Comparison of ENCODE assay signal across 8 cellular contexts in the genomic region with DNA sequence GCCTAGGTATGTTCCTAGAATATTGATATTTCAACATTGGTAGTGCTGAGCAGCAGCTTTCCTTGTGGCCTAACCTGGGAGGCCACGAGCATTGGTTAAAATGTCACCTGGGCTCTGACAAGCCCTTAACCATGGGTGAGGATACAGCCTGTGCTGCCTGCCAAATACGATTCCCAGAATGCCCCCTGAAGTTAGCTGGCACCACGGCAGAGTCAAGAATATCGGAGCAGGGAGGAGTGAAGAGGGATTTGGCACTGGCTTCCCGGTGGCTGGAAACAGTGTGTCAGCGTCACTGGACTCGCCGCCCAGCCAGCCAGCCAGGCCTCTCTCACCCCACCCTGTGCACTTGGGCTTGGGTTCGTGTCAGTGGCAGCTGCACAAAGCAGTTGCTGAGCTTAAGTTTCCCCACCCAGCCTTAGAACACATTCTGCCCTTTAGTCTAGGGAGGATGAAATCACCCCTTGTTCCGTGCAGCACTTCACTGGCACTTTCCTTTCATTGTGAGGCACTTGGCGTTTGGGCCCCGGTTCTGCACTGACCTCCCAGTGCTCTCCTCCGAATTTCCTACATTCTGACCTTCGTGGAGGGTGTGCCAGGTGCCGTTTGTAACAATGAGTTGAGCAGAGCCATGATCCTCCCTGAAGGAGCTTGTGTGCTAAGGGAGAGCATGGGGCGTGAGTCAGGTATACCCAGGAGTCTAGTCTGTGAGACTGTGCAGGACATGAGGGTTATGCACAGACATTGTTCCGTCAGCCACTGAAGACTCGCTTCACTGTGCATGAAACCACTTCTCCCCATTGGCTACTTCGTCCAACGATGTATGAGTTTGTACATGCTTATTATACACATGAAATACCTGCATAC.
DNase-seq lines count a peak whose midpoint lies in the region; ATAC-seq and TF ChIP-seq lines count a peak whose summit lies in the region.

No MANE protein-coding gene starts in this region.

- TF ChIP-seq EP300 in esophagus muscularis mucosa (IDR thresholded peaks at IDR 0.05): no peak

- no peak for ATAC-seq in natural killer cell
- ATAC-seq in HG03432 (IDR thresholded peaks at IDR 0.05; ENCODE audit: unreplicated experiment): no peak

- H3K4me1 Mint-ChIP-seq in activated naive CD4-positive, alpha-beta T cell treated with anti-CD3 and anti-CD28 coated beads, Interleukin-2, amount 50 U/mL, for 24 hours: peaks cover 96% of the 10 kb centered on the region
- peaks cover 84% of the 10 kb centered on the region in 2 donors for H3K4me1 Mint-ChIP-seq in natural killer cell
- peaks cover 30% of the 10 kb centered on the region for H3K4me1 Mint-ChIP-seq in neural progenitor cell

- H3K79me2 ChIP-seq in neural progenitor cell (ENCODE audit: low read depth): no peaks in the 10 kb centered on the region

- H3K4me1 ChIP-seq in esophagus muscularis mucosa (peaks cover 56 to 71% (median 69%) of the 10 kb centered on the region in 4 donors), neural progenitor cell (no peaks in the 10 kb centered on the region)

- H3K4me3 ChIP-seq in esophagus muscularis mucosa (no peak overlapping the region), neural progenitor cell (no peak overlapping the region)

- peak; percentile 9 for TF ChIP-seq POLR2A in esophagus muscularis mucosa (IDR thresholded peaks at IDR 0.05; ENCODE audit: low read depth)

- no peak overlapping the region for H3K9ac ChIP-seq in neural progenitor cell

- no peak for DNase-seq in activated naive CD4-positive, alpha-beta T cell treated with Interleukin-2 at 50 U/mL for 16 hours
- DNase-seq in esophagus muscularis mucosa (ENCODE audit: extremely low spot score): no peak
- no peak for DNase-seq in natural killer cell
- no peak for DNase-seq in superior temporal gyrus (ENCODE audit: extremely low spot score)
- DNase-seq in neural progenitor cell (ENCODE audit: low spot score): no peak
- DNase-seq in T1000 (lab: John Stamatoyannopoulos, UW): no peak

- intact Hi-C loops in esophagus muscularis mucosa (cut with DNase I) (loop anchor here (5.0 kb wide), 2 partner anchors 151 to 201 kb away; a partner anchor contains a TSS), natural killer cell (cut with micrococcal nuclease) (no loop called here)

- TF ChIP-seq CTCF in esophagus muscularis mucosa (IDR thresholded peaks at IDR 0.05) (no peak), natural killer cell (IDR thresholded peaks at IDR 0.05) (no peak), neural progenitor cell (IDR thresholded peaks at IDR 0.05) (no peak)

- H3K36me3 Mint-ChIP-seq in activated naive CD4-positive, alpha-beta T cell treated with anti-CD3 and anti-CD28 coated beads, Interleukin-2, amount 50 U/mL, for 24 hours: peaks cover 18% of the 10 kb centered on the region
- peaks cover 8% of the 10 kb centered on the region for H3K36me3 Mint-ChIP-seq in natural killer cell
- peaks cover 2% of the 10 kb centered on the region for H3K36me3 Mint-ChIP-seq in neural progenitor cell

- no peak overlapping the region for H2AFZ ChIP-seq in neural progenitor cell (replicated peaks)

- peaks cover 5% of the 10 kb centered on the region for H3K9me3 Mint-ChIP-seq in activated naive CD4-positive, alpha-beta T cell treated with anti-CD3 and anti-CD28 coated beads, Interleukin-2, amount 50 U/mL, for 24 hours
- H3K9me3 Mint-ChIP-seq in natural killer cell (peaks cover 0 to 3% of the 10 kb centered on the region in 2 donors), neural progenitor cell (no peaks in the 10 kb centered on the region)

- H3K4me2 ChIP-seq in neural progenitor cell: no peak overlapping the region

- H3K4me3 Mint-ChIP-seq in activated naive CD4-positive, alpha-beta T cell treated with anti-CD3 and anti-CD28 coated beads, Interleukin-2, amount 50 U/mL, for 24 hours: peak overlapping the region; percentile 80
- no peak overlapping the region for H3K4me3 Mint-ChIP-seq in natural killer cell
- H3K4me3 Mint-ChIP-seq in neural progenitor cell: no peak overlapping the region

- no peaks in the 10 kb centered on the region for H4K20me1 ChIP-seq in neural progenitor cell (ENCODE audit: low read depth)

- H3F3A ChIP-seq in neural progenitor cell (ENCODE audit: low read depth): no peaks in the 10 kb centered on the region

- no peaks in the 10 kb centered on the region for H3K9me3 ChIP-seq in esophagus muscularis mucosa
- H3K9me3 ChIP-seq in neural progenitor cell (ENCODE audit: low read depth): no peaks in the 10 kb centered on the region

- H3K27me3 Mint-ChIP-seq in activated naive CD4-positive, alpha-beta T cell treated with anti-CD3 and anti-CD28 coated beads, Interleukin-2, amount 50 U/mL, for 24 hours: no peaks in the 10 kb centered on the region
- H3K27me3 Mint-ChIP-seq in natural killer cell (ENCODE audit: low read depth in 2 of 2) (no peaks in the 10 kb centered on the region), neural progenitor cell (ENCODE audit: insufficient read depth, low read depth) (no peaks in the 10 kb centered on the region)

- no peaks in the 10 kb centered on the region for H3K27me3 ChIP-seq in esophagus muscularis mucosa
- no peaks in the 10 kb centered on the region for H3K27me3 ChIP-seq in neural progenitor cell

- H3K36me3 ChIP-seq in esophagus muscularis mucosa (peaks cover 1 to 30% (median 11%) of the 10 kb centered on the region in 4 donors), neural progenitor cell (no peaks in the 10 kb centered on the region)

- 50% methylated on average over 18 of the region's 20 CpGs for WGBS in esophagus muscularis mucosa

- peak overlapping the region; percentile 74 to 82 (median 80) for H3K27ac ChIP-seq in esophagus muscularis mucosa (replicated peaks in 1 of 4)
- no peak overlapping the region for H3K27ac ChIP-seq in neural progenitor cell

- H3K27ac Mint-ChIP-seq in activated naive CD4-positive, alpha-beta T cell treated with anti-CD3 and anti-CD28 coated beads, Interleukin-2, amount 50 U/mL, for 24 hours: peak overlapping the region; percentile 81
- H3K27ac Mint-ChIP-seq in natural killer cell (peak overlapping the region; percentile 65 to 77), neural progenitor cell (no peak overlapping the region)
